In the genomic region with DNA sequence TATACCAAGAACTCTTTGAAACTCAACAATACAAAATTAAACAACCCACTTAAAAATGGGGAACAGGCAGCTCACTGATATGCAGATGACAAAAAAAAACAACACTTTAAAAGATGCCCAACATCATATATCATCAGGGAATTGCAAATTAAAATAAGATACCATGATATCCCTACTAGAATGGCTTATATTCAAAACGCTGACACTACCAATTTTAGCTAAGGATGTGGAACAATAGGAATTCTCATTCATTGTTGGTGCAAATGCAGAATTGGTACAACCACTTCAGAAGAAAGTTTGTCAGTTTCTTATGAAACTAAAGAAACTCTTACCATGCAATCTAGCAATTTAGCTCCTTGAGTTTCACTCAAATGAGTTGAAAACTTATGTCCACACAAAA, we compare ENCODE assay signal across 6 cellular contexts.
"Had no signal": no experiment of that assay in that cellular context is flagged by ENCODE, and none has a peak within 500 bp of the region (broad histone marks: within the 10 kb centered on the region; RNA-seq: fewer than 3 reads in every experiment).

No MANE protein-coding gene starts in this region.

- DNase-seq: KBM-7, KG1 had no signal

- FAIRE-seq: HTR-8/SVneo, K562 had no signal

- H3K9ac ChIP-seq: KMS-11 had no signal

- H3K27ac ChIP-seq: HL-60, KMS-11 had no signal

- H3K4me3 ChIP-seq: K562 had no signal

- ATAC-seq: K562 had no signal

- H3K4me2 ChIP-seq: KMS-11 had no signal
